In the genomic region with DNA sequence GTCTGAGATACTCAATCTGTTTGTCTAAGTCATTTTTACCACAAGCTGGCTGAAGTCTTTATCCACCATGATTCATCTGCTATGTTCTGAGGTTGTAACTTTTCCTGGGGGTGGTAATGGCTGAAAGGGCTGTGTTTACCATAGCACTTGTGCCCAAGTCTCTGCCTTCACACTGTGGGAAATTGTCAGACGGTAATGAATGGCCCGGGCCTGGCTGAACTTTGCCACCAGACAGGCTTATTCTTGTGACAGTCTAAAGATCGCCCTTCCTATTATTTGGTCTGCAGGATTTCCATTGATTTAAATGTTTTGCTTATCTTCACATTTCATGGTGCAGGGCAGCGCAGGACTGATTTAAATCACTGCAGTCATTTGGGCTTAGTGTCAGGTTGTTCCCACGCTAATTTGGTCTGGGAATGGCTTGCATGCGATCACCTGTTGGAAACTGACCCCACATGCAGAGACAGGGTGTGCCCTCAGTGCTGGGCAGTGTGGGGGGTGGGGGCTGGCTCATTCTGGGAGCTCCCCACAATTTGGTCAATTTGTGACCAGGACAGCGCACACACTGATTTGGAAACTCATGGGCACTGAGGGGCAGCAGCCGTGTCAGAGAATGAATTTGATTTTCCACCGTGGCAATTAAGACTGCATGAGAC, we compare ENCODE assay signal across 1 cellular context.
TF ChIP-seq lines count a peak whose summit lies in the region.

No MANE protein-coding gene starts in this region.

TF ChIP-seq in HepG2, 621 proteins besides CTCF, POLR2A, EP300 and RAD21 (continues in another document):
- TF ChIP-seq, protein P1, sequence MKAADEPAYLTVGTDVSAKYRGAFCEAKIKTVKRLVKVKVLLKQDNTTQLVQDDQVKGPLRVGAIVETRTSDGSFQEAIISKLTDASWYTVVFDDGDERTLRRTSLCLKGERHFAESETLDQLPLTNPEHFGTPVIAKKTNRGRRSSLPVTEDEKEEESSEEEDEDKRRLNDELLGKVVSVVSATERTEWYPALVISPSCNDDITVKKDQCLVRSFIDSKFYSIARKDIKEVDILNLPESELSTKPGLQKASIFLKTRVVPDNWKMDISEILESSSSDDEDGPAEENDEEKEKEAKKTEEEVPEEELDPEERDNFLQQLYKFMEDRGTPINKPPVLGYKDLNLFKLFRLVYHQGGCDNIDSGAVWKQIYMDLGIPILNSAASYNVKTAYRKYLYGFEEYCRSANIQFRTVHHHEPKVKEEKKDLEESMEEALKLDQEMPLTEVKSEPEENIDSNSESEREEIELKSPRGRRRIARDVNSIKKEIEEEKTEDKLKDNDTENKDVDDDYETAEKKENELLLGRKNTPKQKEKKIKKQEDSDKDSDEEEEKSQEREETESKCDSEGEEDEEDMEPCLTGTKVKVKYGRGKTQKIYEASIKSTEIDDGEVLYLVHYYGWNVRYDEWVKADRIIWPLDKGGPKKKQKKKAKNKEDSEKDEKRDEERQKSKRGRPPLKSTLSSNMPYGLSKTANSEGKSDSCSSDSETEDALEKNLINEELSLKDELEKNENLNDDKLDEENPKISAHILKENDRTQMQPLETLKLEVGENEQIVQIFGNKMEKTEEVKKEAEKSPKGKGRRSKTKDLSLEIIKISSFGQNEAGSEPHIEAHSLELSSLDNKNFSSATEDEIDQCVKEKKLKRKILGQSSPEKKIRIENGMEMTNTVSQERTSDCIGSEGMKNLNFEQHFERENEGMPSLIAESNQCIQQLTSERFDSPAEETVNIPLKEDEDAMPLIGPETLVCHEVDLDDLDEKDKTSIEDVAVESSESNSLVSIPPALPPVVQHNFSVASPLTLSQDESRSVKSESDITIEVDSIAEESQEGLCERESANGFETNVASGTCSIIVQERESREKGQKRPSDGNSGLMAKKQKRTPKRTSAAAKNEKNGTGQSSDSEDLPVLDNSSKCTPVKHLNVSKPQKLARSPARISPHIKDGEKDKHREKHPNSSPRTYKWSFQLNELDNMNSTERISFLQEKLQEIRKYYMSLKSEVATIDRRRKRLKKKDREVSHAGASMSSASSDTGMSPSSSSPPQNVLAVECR (CRISPR knock-in tag; IDR thresholded peaks at IDR 0.05; ENCODE audit: borderline replicate concordance): no peak
- TF ChIP-seq, protein P2, sequence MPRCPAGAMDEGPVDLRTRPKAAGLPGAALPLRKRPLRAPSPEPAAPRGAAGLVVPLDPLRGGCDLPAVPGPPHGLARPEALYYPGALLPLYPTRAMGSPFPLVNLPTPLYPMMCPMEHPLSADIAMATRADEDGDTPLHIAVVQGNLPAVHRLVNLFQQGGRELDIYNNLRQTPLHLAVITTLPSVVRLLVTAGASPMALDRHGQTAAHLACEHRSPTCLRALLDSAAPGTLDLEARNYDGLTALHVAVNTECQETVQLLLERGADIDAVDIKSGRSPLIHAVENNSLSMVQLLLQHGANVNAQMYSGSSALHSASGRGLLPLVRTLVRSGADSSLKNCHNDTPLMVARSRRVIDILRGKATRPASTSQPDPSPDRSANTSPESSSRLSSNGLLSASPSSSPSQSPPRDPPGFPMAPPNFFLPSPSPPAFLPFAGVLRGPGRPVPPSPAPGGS (CRISPR knock-in tag; IDR thresholded peaks at IDR 0.05): no peak
- TF ChIP-seq KDM1A (CRISPR knock-in tag; IDR thresholded peaks at IDR 0.05): peak; percentile 88
- TF ChIP-seq ZFY (CRISPR knock-in tag; IDR thresholded peaks at IDR 0.05): no peak
- TF ChIP-seq ATAD3A (CRISPR knock-in tag; IDR thresholded peaks at IDR 0.05): no peak
- TF ChIP-seq ZNF782 (CRISPR knock-in tag; IDR thresholded peaks at IDR 0.05; ENCODE audit: borderline replicate concordance): no peak
- TF ChIP-seq TBL1XR1 (IDR thresholded peaks at IDR 0.05; ENCODE audit: borderline replicate concordance, low read length, partially characterized antibody): peak; percentile 56
- no peak for TF ChIP-seq ZMAT3 (CRISPR knock-in tag; conservative IDR thresholded peaks at IDR 0.05)
- TF ChIP-seq ZNF781 (CRISPR knock-in tag; IDR thresholded peaks at IDR 0.05; ENCODE audit: borderline replicate concordance, not compliant biosample characterization): no peak
- TF ChIP-seq, protein P3, sequence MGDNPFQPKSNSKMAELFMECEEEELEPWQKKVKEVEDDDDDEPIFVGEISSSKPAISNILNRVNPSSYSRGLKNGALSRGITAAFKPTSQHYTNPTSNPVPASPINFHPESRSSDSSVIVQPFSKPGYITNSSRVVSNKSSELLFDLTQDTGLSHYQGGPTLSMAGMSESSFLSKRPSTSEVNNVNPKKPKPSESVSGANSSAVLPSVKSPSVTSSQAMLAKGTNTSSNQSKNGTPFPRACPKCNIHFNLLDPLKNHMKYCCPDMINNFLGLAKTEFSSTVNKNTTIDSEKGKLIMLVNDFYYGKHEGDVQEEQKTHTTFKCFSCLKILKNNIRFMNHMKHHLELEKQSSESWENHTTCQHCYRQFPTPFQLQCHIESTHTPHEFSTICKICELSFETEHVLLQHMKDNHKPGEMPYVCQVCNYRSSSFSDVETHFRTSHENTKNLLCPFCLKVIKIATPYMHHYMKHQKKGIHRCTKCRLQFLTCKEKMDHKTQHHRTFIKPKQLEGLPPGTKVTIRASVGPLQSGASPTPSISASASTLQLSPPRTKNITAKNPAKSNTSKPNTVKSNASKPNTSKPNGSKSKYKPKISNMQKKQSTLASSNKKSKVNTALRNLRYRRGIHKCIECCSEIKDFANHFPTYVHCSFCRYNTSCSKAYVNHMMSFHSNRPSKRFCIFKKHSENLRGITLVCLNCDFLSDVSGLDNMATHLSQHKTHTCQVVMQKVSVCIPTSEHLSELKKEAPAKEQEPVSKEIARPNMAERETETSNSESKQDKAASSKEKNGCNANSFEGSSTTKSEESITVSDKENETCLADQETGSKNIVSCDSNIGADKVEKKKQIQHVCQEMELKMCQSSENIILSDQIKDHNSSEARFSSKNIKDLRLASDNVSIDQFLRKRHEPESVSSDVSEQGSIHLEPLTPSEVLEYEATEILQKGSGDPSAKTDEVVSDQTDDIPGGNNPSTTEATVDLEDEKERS (CRISPR knock-in tag; IDR thresholded peaks at IDR 0.05): no peak
- TF ChIP-seq ZBTB8A (CRISPR knock-in tag; IDR thresholded peaks at IDR 0.05; ENCODE audit: borderline replicate concordance, low read depth): no peak
- TF ChIP-seq NR2F2 (IDR thresholded peaks at IDR 0.05; ENCODE audit: borderline replicate concordance, low read depth): peak; percentile 50; the same call in 1 of the 2 replicates
- no peak for TF ChIP-seq ZNF773 (CRISPR knock-in tag; IDR thresholded peaks at IDR 0.05; ENCODE audit: borderline replicate concordance)
- no peak for TF ChIP-seq ZNF660 (CRISPR knock-in tag; IDR thresholded peaks at IDR 0.05; ENCODE audit: borderline replicate concordance, low read depth)
- peak; percentile 32; the same call in 1 of the 2 replicates for TF ChIP-seq HOXA3 (CRISPR knock-in tag; IDR thresholded peaks at IDR 0.05)
- no peak for TF ChIP-seq HIVEP1 (CRISPR knock-in tag; IDR thresholded peaks at IDR 0.05)
- TF ChIP-seq, protein P4, sequence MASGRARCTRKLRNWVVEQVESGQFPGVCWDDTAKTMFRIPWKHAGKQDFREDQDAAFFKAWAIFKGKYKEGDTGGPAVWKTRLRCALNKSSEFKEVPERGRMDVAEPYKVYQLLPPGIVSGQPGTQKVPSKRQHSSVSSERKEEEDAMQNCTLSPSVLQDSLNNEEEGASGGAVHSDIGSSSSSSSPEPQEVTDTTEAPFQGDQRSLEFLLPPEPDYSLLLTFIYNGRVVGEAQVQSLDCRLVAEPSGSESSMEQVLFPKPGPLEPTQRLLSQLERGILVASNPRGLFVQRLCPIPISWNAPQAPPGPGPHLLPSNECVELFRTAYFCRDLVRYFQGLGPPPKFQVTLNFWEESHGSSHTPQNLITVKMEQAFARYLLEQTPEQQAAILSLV (CRISPR knock-in tag; IDR thresholded peaks at IDR 0.05; ENCODE audit: borderline replicate concordance): no peak
- TF ChIP-seq MIXL1 (CRISPR knock-in tag; IDR thresholded peaks at IDR 0.05): 0 out of 2 replicates have a peak, but pooled peaks have one; percentile 39
- no peak for TF ChIP-seq DPF2 (CRISPR knock-in tag; IDR thresholded peaks at IDR 0.05; ENCODE audit: borderline replicate concordance, low read depth)
- no peak for TF ChIP-seq ZNF430 (CRISPR knock-in tag; IDR thresholded peaks at IDR 0.05)
- TF ChIP-seq, protein P5, sequence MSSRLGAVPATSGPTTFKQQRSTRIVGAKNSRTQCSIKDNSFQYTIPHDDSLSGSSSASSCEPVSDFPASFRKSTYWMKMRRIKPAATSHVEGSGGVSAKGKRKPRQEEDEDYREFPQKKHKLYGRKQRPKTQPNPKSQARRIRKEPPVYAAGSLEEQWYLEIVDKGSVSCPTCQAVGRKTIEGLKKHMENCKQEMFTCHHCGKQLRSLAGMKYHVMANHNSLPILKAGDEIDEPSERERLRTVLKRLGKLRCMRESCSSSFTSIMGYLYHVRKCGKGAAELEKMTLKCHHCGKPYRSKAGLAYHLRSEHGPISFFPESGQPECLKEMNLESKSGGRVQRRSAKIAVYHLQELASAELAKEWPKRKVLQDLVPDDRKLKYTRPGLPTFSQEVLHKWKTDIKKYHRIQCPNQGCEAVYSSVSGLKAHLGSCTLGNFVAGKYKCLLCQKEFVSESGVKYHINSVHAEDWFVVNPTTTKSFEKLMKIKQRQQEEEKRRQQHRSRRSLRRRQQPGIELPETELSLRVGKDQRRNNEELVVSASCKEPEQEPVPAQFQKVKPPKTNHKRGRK (CRISPR knock-in tag; IDR thresholded peaks at IDR 0.05): no peak
- no peak for TF ChIP-seq BORCS8-MEF2B (CRISPR knock-in tag; IDR thresholded peaks at IDR 0.05)
- TF ChIP-seq, protein P6, sequence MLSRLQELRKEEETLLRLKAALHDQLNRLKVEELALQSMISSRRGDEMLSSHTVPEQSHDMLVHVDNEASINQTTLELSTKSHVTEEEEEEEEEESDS (CRISPR knock-in tag; IDR thresholded peaks at IDR 0.05; ENCODE audit: borderline replicate concordance): no peak
- TF ChIP-seq CBX1 (IDR thresholded peaks at IDR 0.05; ENCODE audit: low read depth): no peak
- TF ChIP-seq, protein P7, sequence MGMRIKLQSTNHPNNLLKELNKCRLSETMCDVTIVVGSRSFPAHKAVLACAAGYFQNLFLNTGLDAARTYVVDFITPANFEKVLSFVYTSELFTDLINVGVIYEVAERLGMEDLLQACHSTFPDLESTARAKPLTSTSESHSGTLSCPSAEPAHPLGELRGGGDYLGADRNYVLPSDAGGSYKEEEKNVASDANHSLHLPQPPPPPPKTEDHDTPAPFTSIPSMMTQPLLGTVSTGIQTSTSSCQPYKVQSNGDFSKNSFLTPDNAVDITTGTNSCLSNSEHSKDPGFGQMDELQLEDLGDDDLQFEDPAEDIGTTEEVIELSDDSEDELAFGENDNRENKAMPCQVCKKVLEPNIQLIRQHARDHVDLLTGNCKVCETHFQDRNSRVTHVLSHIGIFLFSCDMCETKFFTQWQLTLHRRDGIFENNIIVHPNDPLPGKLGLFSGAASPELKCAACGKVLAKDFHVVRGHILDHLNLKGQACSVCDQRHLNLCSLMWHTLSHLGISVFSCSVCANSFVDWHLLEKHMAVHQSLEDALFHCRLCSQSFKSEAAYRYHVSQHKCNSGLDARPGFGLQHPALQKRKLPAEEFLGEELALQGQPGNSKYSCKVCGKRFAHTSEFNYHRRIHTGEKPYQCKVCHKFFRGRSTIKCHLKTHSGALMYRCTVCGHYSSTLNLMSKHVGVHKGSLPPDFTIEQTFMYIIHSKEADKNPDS (CRISPR knock-in tag; IDR thresholded peaks at IDR 0.05): no peak
- TF ChIP-seq, protein P8, sequence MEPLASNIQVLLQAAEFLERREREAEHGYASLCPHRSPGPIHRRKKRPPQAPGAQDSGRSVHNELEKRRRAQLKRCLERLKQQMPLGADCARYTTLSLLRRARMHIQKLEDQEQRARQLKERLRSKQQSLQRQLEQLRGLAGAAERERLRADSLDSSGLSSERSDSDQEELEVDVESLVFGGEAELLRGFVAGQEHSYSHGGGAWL (CRISPR knock-in tag; IDR thresholded peaks at IDR 0.05): no peak
- TF ChIP-seq TOE1 (CRISPR knock-in tag; IDR thresholded peaks at IDR 0.05): no peak
- TF ChIP-seq BRCA1 (CRISPR knock-in tag; IDR thresholded peaks at IDR 0.05): no peak
- TF ChIP-seq FOXA3 (CRISPR knock-in tag; IDR thresholded peaks at IDR 0.05): no peak
- TF ChIP-seq SALL1 (CRISPR knock-in tag; IDR thresholded peaks at IDR 0.05): peak; percentile 53; the same call in 1 of the 2 replicates
- TF ChIP-seq, protein P9, sequence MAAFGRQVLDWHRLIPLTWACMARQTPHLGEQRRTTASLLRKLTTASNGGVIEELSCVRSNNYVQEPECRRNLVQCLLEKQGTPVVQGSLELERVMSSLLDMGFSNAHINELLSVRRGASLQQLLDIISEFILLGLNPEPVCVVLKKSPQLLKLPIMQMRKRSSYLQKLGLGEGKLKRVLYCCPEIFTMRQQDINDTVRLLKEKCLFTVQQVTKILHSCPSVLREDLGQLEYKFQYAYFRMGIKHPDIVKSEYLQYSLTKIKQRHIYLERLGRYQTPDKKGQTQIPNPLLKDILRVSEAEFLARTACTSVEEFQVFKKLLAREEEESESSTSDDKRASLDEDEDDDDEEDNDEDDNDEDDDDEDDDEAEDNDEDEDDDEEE (CRISPR knock-in tag; IDR thresholded peaks at IDR 0.05): no peak
- TF ChIP-seq ZNF136 (CRISPR knock-in tag; IDR thresholded peaks at IDR 0.05; ENCODE audit: low read depth): no peak
- no peak for TF ChIP-seq ZKSCAN5 (CRISPR knock-in tag; IDR thresholded peaks at IDR 0.05)
- TF ChIP-seq, protein P10, sequence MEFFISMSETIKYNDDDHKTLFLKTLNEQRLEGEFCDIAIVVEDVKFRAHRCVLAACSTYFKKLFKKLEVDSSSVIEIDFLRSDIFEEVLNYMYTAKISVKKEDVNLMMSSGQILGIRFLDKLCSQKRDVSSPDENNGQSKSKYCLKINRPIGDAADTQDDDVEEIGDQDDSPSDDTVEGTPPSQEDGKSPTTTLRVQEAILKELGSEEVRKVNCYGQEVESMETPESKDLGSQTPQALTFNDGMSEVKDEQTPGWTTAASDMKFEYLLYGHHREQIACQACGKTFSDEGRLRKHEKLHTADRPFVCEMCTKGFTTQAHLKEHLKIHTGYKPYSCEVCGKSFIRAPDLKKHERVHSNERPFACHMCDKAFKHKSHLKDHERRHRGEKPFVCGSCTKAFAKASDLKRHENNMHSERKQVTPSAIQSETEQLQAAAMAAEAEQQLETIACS (CRISPR knock-in tag; IDR thresholded peaks at IDR 0.05): no peak
- TF ChIP-seq NRL (CRISPR knock-in tag; IDR thresholded peaks at IDR 0.05; ENCODE audit: borderline replicate concordance): no peak
- TF ChIP-seq ZNF644 (CRISPR knock-in tag; IDR thresholded peaks at IDR 0.05; ENCODE audit: low read depth): 0 out of 2 replicates have a peak, but pooled peaks have one; percentile 28
- TF ChIP-seq ZMYM4 (CRISPR knock-in tag; IDR thresholded peaks at IDR 0.05): peak; percentile 38; the same call in 1 of the 2 replicates
- TF ChIP-seq SOX5 (CRISPR knock-in tag; IDR thresholded peaks at IDR 0.05; ENCODE audit: borderline replicate concordance): peak; percentile 44; the same call in 1 of the 2 replicates
- 0 out of 2 replicates have a peak, but pooled peaks have one; percentile 19 for TF ChIP-seq ZNF441 (CRISPR knock-in tag; IDR thresholded peaks at IDR 0.05; ENCODE audit: borderline replicate concordance)
- no peak for TF ChIP-seq ZNF678 (CRISPR knock-in tag; IDR thresholded peaks at IDR 0.05)
- TF ChIP-seq ZFX (CRISPR knock-in tag; IDR thresholded peaks at IDR 0.05; ENCODE audit: low read depth): peak; percentile 46; the same call in 1 of the 2 replicates
- TF ChIP-seq ARHGAP35 (CRISPR knock-in tag; IDR thresholded peaks at IDR 0.05; ENCODE audit: borderline replicate concordance): no peak
- TF ChIP-seq HMG20B (CRISPR knock-in tag; conservative IDR thresholded peaks at IDR 0.05): peak; percentile 98
- no peak for TF ChIP-seq ZNF552 (CRISPR knock-in tag; IDR thresholded peaks at IDR 0.05; ENCODE audit: borderline replicate concordance)
- no peak for TF ChIP-seq ZNF333 (CRISPR knock-in tag; IDR thresholded peaks at IDR 0.05; ENCODE audit: borderline replicate concordance)
- no peak for TF ChIP-seq ZNF33B (CRISPR knock-in tag; IDR thresholded peaks at IDR 0.05)
- TF ChIP-seq FOXP1 (IDR thresholded peaks at IDR 0.05): no peak
- peak; percentile 46; the same call in 1 of the 2 replicates for TF ChIP-seq FOXP1 (CRISPR knock-in tag; IDR thresholded peaks at IDR 0.05)
